In genomic region chr2:9773905-9774239, GRCh38 we compare ENCODE assay signal across 18 cellular contexts.
"Had no signal": no experiment of that assay in that cellular context is flagged by ENCODE, and none has a peak within 500 bp of the region (broad histone marks: within the 10 kb centered on the region; RNA-seq: fewer than 3 reads in every experiment).

No MANE protein-coding gene starts in this region.

- ATAC-seq: activated CD8-positive, alpha-beta T cell treated with anti-CD3 and anti-CD28 coated beads for 36 hours; activated T-helper 17 cell treated with anti-CD3 and anti-CD28 coated beads, Interleukin-2, amount 50 U/mL, for 72 hours; body of pancreas; mucosa of descending colon; naive thymus-derived CD4-positive, alpha-beta T cell; stimulated activated naive CD8-positive, alpha-beta T cell treated with anti-CD3 and anti-CD28 coated beads, Interleukin-15, amount 100 ng/mL, for 72 hours had no signal

- H2AFZ ChIP-seq: parathyroid adenoma had no signal

- H3K9me3 Mint-ChIP-seq: activated CD4-positive, alpha-beta T cell treated with anti-CD3 and anti-CD28 coated beads, Interleukin-2, amount 10 ng/mL, durations not matched to agents 24 days and 14 days; activated CD8-positive, alpha-beta T cell treated with anti-CD3 and anti-CD28 coated beads for 36 hours; activated T-helper 17 cell treated with anti-CD3 and anti-CD28 coated beads, Interleukin-2, amount 50 U/mL, for 72 hours; naive thymus-derived CD4-positive, alpha-beta T cell; stimulated activated naive CD8-positive, alpha-beta T cell treated with anti-CD3 and anti-CD28 coated beads, Interleukin-15, amount 100 ng/mL, for 72 hours had no signal

- H3K36me3 ChIP-seq: neutrophil, suprapubic skin, transverse colon had no signal

- H3K9me3 ChIP-seq: body of pancreas, mucosa of descending colon, neutrophil, suprapubic skin, transverse colon had no signal

- H3K79me2 ChIP-seq: parathyroid adenoma had no signal

- H3K27me3 Mint-ChIP-seq: activated CD4-positive, alpha-beta T cell treated with anti-CD3 and anti-CD28 coated beads, Interleukin-2, amount 10 ng/mL, durations not matched to agents 24 days and 14 days; activated T-helper 17 cell treated with anti-CD3 and anti-CD28 coated beads, Interleukin-2, amount 50 U/mL, for 72 hours had no signal

- H3K4me3 Mint-ChIP-seq: activated CD4-positive, alpha-beta T cell treated with anti-CD3 and anti-CD28 coated beads, Interleukin-2, amount 10 ng/mL, durations not matched to agents 24 days and 14 days; activated CD8-positive, alpha-beta T cell treated with anti-CD3 and anti-CD28 coated beads for 36 hours; activated T-helper 17 cell treated with anti-CD3 and anti-CD28 coated beads, Interleukin-2, amount 50 U/mL, for 72 hours; naive thymus-derived CD4-positive, alpha-beta T cell; stimulated activated naive CD8-positive, alpha-beta T cell treated with anti-CD3 and anti-CD28 coated beads, Interleukin-15, amount 100 ng/mL, for 72 hours had no signal

- H3K27me3 ChIP-seq: body of pancreas, dorsolateral prefrontal cortex, neutrophil, suprapubic skin, transverse colon had no signal

- H3K27ac ChIP-seq: body of pancreas, neutrophil, parathyroid adenoma, suprapubic skin had no signal

- H3K4me3 ChIP-seq: body of pancreas, dorsolateral prefrontal cortex, mucosa of descending colon, suprapubic skin, transverse colon had no signal

- H3K27ac Mint-ChIP-seq: activated CD4-positive, alpha-beta T cell treated with anti-CD3 and anti-CD28 coated beads, Interleukin-2, amount 10 ng/mL, durations not matched to agents 24 days and 14 days; activated CD8-positive, alpha-beta T cell treated with anti-CD3 and anti-CD28 coated beads for 36 hours; activated T-helper 17 cell treated with anti-CD3 and anti-CD28 coated beads, Interleukin-2, amount 50 U/mL, for 72 hours; stimulated activated naive CD8-positive, alpha-beta T cell treated with anti-CD3 and anti-CD28 coated beads, Interleukin-15, amount 100 ng/mL, for 72 hours had no signal

- DNase-seq: activated CD4-positive, alpha-beta T cell treated with anti-CD3 and anti-CD28 coated beads, Interleukin-2, amount 10 ng/mL, durations not matched to agents 24 days and 14 days; activated CD8-positive, alpha-beta T cell treated with anti-CD3 and anti-CD28 coated beads for 36 hours; activated naive CD4-positive, alpha-beta T cell treated with Interleukin-2 at 50 U/mL for 16 hours; activated T-cell treated with anti-CD3 and anti-CD28 coated beads, Interleukin-2, amount 50 U/mL, for 1 hour; caudate nucleus; dorsolateral prefrontal cortex; foreskin melanocyte; naive thymus-derived CD4-positive, alpha-beta T cell; stimulated activated naive CD8-positive, alpha-beta T cell treated with anti-CD3 and anti-CD28 coated beads, Interleukin-15, amount 100 ng/mL, for 72 hours; T-helper 1 cell; T1000; transverse colon had no signal

- H3K9ac ChIP-seq: parathyroid adenoma had no signal
